ENCODE assay signal across 15 cellular contexts in genomic region chr6:25579902-25580495, GRCh38.
DNase-seq lines count a peak whose midpoint lies in the region; ATAC-seq lines count a peak whose summit lies in the region.
"Had no signal": no experiment of that assay in that cellular context is flagged by ENCODE, and none has a peak within 500 bp of the region (broad histone marks: within the 10 kb centered on the region; RNA-seq: fewer than 3 reads in every experiment).

No MANE protein-coding gene starts in this region.

- H3K27me3 Mint-ChIP-seq in activated T-helper 1 cell treated with anti-CD3 and anti-CD28 coated beads, Interleukin-12 subunit alpha, Interleukin-12 subunit beta, Interleukin-2, Interleukin-4 antibody, amounts not matched to agents 30 ng/mL and 10 ng/mL and 1 ng/mL, durations not matched to agents 14 hours and 24 hours and 36 hours (ENCODE audit: insufficient read depth): no peaks in the 10 kb centered on the region
- H3K27me3 Mint-ChIP-seq: stimulated activated memory B cell treated with anti-CD40 and anti-IgM and Interleukin-4, amounts not matched to agents 10 μg/mL and 1 μg/mL and 100 μg/mL, for 72 hours had no signal

- no peak for DNase-seq in activated naive CD4-positive, alpha-beta T cell treated with anti-CD3 and anti-CD28 coated beads, Interleukin-2, amount 50 U/mL, for 72 hours (ENCODE audit: low spot score in 2 of 2)
- no peak for DNase-seq in activated naive CD4-positive, alpha-beta T cell treated with Interleukin-2 at 50 U/mL for 16 hours
- DNase-seq in Jurkat, Clone E6-1 (ENCODE audit: low read depth, low spot score): peak; percentile 17
- no peak for DNase-seq in activated T-helper 1 cell treated with anti-CD3 and anti-CD28 coated beads, Interleukin-12 subunit alpha, Interleukin-12 subunit beta, Interleukin-2, Interleukin-4 antibody, amounts not matched to agents 30 ng/mL and 10 ng/mL and 1 ng/mL, durations not matched to agents 14 hours and 24 hours and 36 hours (ENCODE audit: low spot score)
- DNase-seq in right cardiac atrium: no peak
- DNase-seq: brain microvascular endothelial cell, Caco-2, left cardiac atrium, NCI-H526, nephron progenitor cell, transverse colon had no signal

- no peaks in the 10 kb centered on the region for H3K36me3 Mint-ChIP-seq in activated naive CD4-positive, alpha-beta T cell treated with anti-CD3 and anti-CD28 coated beads, Interleukin-2, amount 50 U/mL, for 72 hours
- H3K36me3 Mint-ChIP-seq in activated T-helper 1 cell treated with anti-CD3 and anti-CD28 coated beads, Interleukin-12 subunit alpha, Interleukin-12 subunit beta, Interleukin-2, Interleukin-4 antibody, amounts not matched to agents 30 ng/mL and 10 ng/mL and 1 ng/mL, durations not matched to agents 14 hours and 24 hours and 36 hours (ENCODE audit: low read depth): peaks cover 7% of the 10 kb centered on the region

- peaks cover 34% of the 10 kb centered on the region for H3K4me1 Mint-ChIP-seq in activated T-helper 1 cell treated with anti-CD3 and anti-CD28 coated beads, Interleukin-12 subunit alpha, Interleukin-12 subunit beta, Interleukin-2, Interleukin-4 antibody, amounts not matched to agents 30 ng/mL and 10 ng/mL and 1 ng/mL, durations not matched to agents 14 hours and 24 hours and 36 hours (ENCODE audit: low read depth)

- no peak overlapping the region for H3K4me3 ChIP-seq in Jurkat, Clone E6-1 (ENCODE audit: low read length)
- no peak overlapping the region for H3K4me3 ChIP-seq in thymus (ENCODE audit: low read length)
- no peak overlapping the region for H3K4me3 ChIP-seq in right cardiac atrium (ENCODE audit: low read length)
- H3K4me3 ChIP-seq: transverse colon had no signal

- no peaks in the 10 kb centered on the region for H3K27me3 ChIP-seq in thymus (ENCODE audit: control insufficient read depth, insufficient read depth)
- H3K27me3 ChIP-seq in right cardiac atrium (ENCODE audit: control insufficient read depth, insufficient read depth): no peaks in the 10 kb centered on the region
- H3K27me3 ChIP-seq: brain microvascular endothelial cell, transverse colon had no signal

- H3K9me3 ChIP-seq in thymus (ENCODE audit: control insufficient read depth) (no peaks in the 10 kb centered on the region), right cardiac atrium (ENCODE audit: control insufficient read depth, low read length) (no peaks in the 10 kb centered on the region)
- H3K9me3 ChIP-seq: Caco-2, transverse colon had no signal

- peak; percentile 22 to 60 for ATAC-seq in activated naive CD4-positive, alpha-beta T cell treated with anti-CD3 and anti-CD28 coated beads, Interleukin-2, amount 50 U/mL, for 72 hours
- ATAC-seq in right cardiac atrium (no peak), GM21390 (IDR thresholded peaks at IDR 0.05; ENCODE audit: unreplicated experiment) (no peak), GM21576 (IDR thresholded peaks at IDR 0.05; ENCODE audit: unreplicated experiment) (no peak)
- ATAC-seq: left cardiac atrium; stimulated activated memory B cell treated with anti-CD40 and anti-IgM and Interleukin-4, amounts not matched to agents 10 μg/mL and 1 μg/mL and 100 μg/mL, for 72 hours had no signal

- H3K9me3 Mint-ChIP-seq in activated naive CD4-positive, alpha-beta T cell treated with anti-CD3 and anti-CD28 coated beads, Interleukin-2, amount 50 U/mL, for 72 hours: no peaks in the 10 kb centered on the region
- no peaks in the 10 kb centered on the region for H3K9me3 Mint-ChIP-seq in activated T-helper 1 cell treated with anti-CD3 and anti-CD28 coated beads, Interleukin-12 subunit alpha, Interleukin-12 subunit beta, Interleukin-2, Interleukin-4 antibody, amounts not matched to agents 30 ng/mL and 10 ng/mL and 1 ng/mL, durations not matched to agents 14 hours and 24 hours and 36 hours
- H3K9me3 Mint-ChIP-seq: nephron progenitor cell; stimulated activated memory B cell treated with anti-CD40 and anti-IgM and Interleukin-4, amounts not matched to agents 10 μg/mL and 1 μg/mL and 100 μg/mL, for 72 hours had no signal

- H3K36me3 ChIP-seq in thymus (ENCODE audit: control insufficient read depth, insufficient read depth): no peaks in the 10 kb centered on the region
- H3K36me3 ChIP-seq: brain microvascular endothelial cell, transverse colon had no signal

- peak overlapping the region in 1 of 2 donors; percentile 73 for H3K27ac Mint-ChIP-seq in activated naive CD4-positive, alpha-beta T cell treated with anti-CD3 and anti-CD28 coated beads, Interleukin-2, amount 50 U/mL, for 72 hours
- peak overlapping the region; percentile 32 for H3K27ac Mint-ChIP-seq in activated T-helper 1 cell treated with anti-CD3 and anti-CD28 coated beads, Interleukin-12 subunit alpha, Interleukin-12 subunit beta, Interleukin-2, Interleukin-4 antibody, amounts not matched to agents 30 ng/mL and 10 ng/mL and 1 ng/mL, durations not matched to agents 14 hours and 24 hours and 36 hours
- H3K27ac Mint-ChIP-seq: nephron progenitor cell; stimulated activated memory B cell treated with anti-CD40 and anti-IgM and Interleukin-4, amounts not matched to agents 10 μg/mL and 1 μg/mL and 100 μg/mL, for 72 hours had no signal

- H3K27ac ChIP-seq in thymus (ENCODE audit: low read depth): peak overlapping the region; percentile 13
- H3K27ac ChIP-seq in right cardiac atrium (ENCODE audit: low read length): no peak overlapping the region
- H3K27ac ChIP-seq: brain microvascular endothelial cell, transverse colon had no signal

- H3K4me3 Mint-ChIP-seq in activated T-helper 1 cell treated with anti-CD3 and anti-CD28 coated beads, Interleukin-12 subunit alpha, Interleukin-12 subunit beta, Interleukin-2, Interleukin-4 antibody, amounts not matched to agents 30 ng/mL and 10 ng/mL and 1 ng/mL, durations not matched to agents 14 hours and 24 hours and 36 hours: peak overlapping the region; percentile 45
- H3K4me3 Mint-ChIP-seq: nephron progenitor cell; stimulated activated memory B cell treated with anti-CD40 and anti-IgM and Interleukin-4, amounts not matched to agents 10 μg/mL and 1 μg/mL and 100 μg/mL, for 72 hours had no signal

- WGBS in thymus: 77% methylated on average over 4 of the region's 4 CpGs
- 79% methylated on average over 4 of the region's 4 CpGs for WGBS in right cardiac atrium

- H3K4me1 ChIP-seq in thymus (ENCODE audit: control insufficient read depth, insufficient read depth, low read length) (peaks cover 6% of the 10 kb centered on the region), right cardiac atrium (ENCODE audit: control insufficient read depth, insufficient read depth, low read length) (no peaks in the 10 kb centered on the region)
- H3K4me1 ChIP-seq: Caco-2, transverse colon had no signal

- intact Hi-C loops in activated T-helper 1 cell treated with anti-CD3 and anti-CD28 coated beads, Interleukin-12 subunit alpha, Interleukin-12 subunit beta, Interleukin-2, Interleukin-4 antibody, amounts not matched to agents 30 ng/mL and 10 ng/mL and 1 ng/mL, durations not matched to agents 14 hours and 24 hours and 36 hours (cut with micrococcal nuclease): no loop called here
- intact Hi-C loops in right cardiac atrium (cut with DNase I): no loop called here

Comparison
In these comparisons a context has a peak if more than half of its experiments do, and no peak if none do; other contexts are left out.
1. ATAC-seq: peak in activated naive CD4-positive, alpha-beta T cell treated with anti-CD3 and anti-CD28 coated beads, Interleukin-2, amount 50 U/mL, for 72 hours (2 of 2); none in right cardiac atrium (0 of 2), GM21390 (single experiment) and GM21576 (single experiment).